In the genomic region with DNA sequence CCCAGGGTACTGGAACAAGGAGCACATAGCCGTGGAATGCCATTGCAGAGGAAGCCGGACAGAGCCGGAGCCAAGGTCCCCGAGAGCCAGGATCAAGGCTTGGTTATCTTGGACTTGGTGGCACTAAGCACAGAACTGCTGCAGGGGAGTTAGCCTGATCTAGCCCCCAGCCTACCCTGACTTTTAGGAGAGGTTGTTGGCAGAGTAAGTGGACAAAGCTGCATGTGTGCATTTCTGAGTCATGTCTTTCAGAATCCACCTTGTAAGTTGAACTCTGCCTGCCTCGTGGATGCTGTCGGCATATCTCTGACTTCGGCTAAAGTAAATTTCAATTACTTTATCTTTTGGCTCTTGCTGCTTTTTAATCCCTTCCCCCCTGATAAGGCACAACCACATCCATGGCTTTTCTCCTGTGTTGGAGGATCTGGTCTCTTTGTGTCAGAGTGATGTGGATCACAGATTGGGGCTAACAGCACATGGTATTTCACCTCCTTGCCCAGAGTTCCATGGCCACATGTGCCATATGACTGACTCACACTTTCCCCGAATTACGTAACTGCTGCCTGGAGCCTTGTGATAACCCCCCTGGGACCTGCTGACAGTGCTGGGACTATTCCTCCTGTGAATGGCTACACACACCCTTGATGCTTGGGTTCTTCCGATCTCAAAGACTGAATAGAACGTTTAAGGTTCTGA, we compare ENCODE assay signal across 16 cellular contexts.
DNase-seq lines count a peak whose midpoint lies in the region; ATAC-seq, FAIRE-seq and TF ChIP-seq lines count a peak whose summit lies in the region.
"Had no signal": no experiment of that assay in that cellular context is flagged by ENCODE, and none has a peak within 500 bp of the region (broad histone marks: within the 10 kb centered on the region; RNA-seq: fewer than 3 reads in every experiment).

No MANE protein-coding gene starts in this region.

- DNase-seq in BE2C (peak; percentile 91), KBM-7 (peak; percentile 4), bronchial epithelial cell (ENCODE audit: low read depth) (peak; percentile 27), right lobe of liver (peak in 1 of 3 donors; percentile 41), mucosa of gallbladder (ENCODE audit: low spot score) (no peak), DMS153 treated with DMSO at 0.1 percent for 48 hours (lab: John Stamatoyannopoulos, UW; ENCODE audit: unreplicated experiment) (no peak)
- DNase-seq: activated CD8-positive, alpha-beta memory T cell treated with anti-CD3 and anti-CD28 coated beads, Interleukin-2, amount 50 U/mL, for 4 hours; amniotic stem cell; CD4-positive, alpha-beta T cell; left colon; NCI-H187; stimulated activated CD4-positive, alpha-beta T cell treated with anti-CD3 and anti-CD28 coated beads, Interleukin-4, amount 100 ng/mL, for 4 hours had no signal

- 33% methylated on average over 9 of the region's 11 CpGs for WGBS in right lobe of liver (ENCODE audit: insufficient coverage, low coverage, low lambda C conversion rate, missing lambda C conversion rate)

- H3K36me3 ChIP-seq in BE2C (no peaks in the 10 kb centered on the region), bronchial epithelial cell (ENCODE audit: control insufficient read depth, insufficient read depth, low read length) (no peaks in the 10 kb centered on the region), right lobe of liver (no peaks in the 10 kb centered on the region)

- peaks cover 21% of the 10 kb centered on the region for H3K4me1 ChIP-seq in BE2C
- H3K4me1 ChIP-seq in right lobe of liver: peaks cover 0 to 41% (median 19%) of the 10 kb centered on the region in 4 donors

- H3K27me3 ChIP-seq in BE2C (peaks cover 26% of the 10 kb centered on the region), bronchial epithelial cell (ENCODE audit: control insufficient read depth, insufficient read depth, low read length) (no peaks in the 10 kb centered on the region), right lobe of liver (no peaks in the 10 kb centered on the region)

- in situ Hi-C loops in KBM-7 (cut with MboI; ENCODE audit: low pct_unique_long_range_greater_than_20kb, low sequenced_read_pairs): no loop called here

- H3K4me3 ChIP-seq in BE2C (ENCODE audit: low read depth, low read length) (peak overlapping the region; percentile 27; the same call in 1 of the 2 replicates), bronchial epithelial cell (ENCODE audit: low read depth, low read length) (no peak overlapping the region), right lobe of liver (no peak overlapping the region)

- ATAC-seq in right lobe of liver: peak; percentile 40 to 75 (median 44)
- ATAC-seq in GM18868 (IDR thresholded peaks at IDR 0.05; ENCODE audit: unreplicated experiment): no peak
- ATAC-seq in HG02759 (IDR thresholded peaks at IDR 0.05; ENCODE audit: unreplicated experiment): no peak
- ATAC-seq: esophagus mucosa had no signal

- TF ChIP-seq CTCF in BE2C (IDR thresholded peaks at IDR 0.05; ENCODE audit: low read depth, low read length) (no peak), bronchial epithelial cell (IDR thresholded peaks at IDR 0.05; ENCODE audit: insufficient read depth, low read length, severe bottlenecking) (no peak), right lobe of liver (IDR thresholded peaks at IDR 0.05) (no peak)

- peak; percentile 86 for FAIRE-seq in bronchial epithelial cell (lab: Jason Lieb, UNC)
- FAIRE-seq: TTC549 had no signal

- no peak for TF ChIP-seq POLR2A in right lobe of liver (IDR thresholded peaks at IDR 0.05)

- intact Hi-C loops in right lobe of liver (cut with DNase I): no loop called here

- no peaks in the 10 kb centered on the region; the same call in 1 of the 2 replicates for H3K9me3 ChIP-seq in BE2C
- H3K9me3 ChIP-seq in right lobe of liver: no peaks in the 10 kb centered on the region

- H3K27ac ChIP-seq in right lobe of liver: no peak overlapping the region

Comparison
In these comparisons a context has a peak if more than half of its experiments do, and no peak if none do; other contexts are left out.
1. DNase-seq: peak in BE2C (single experiment), KBM-7 (single experiment) and bronchial epithelial cell (single experiment); none in mucosa of gallbladder (single experiment) and DMS153 treated with DMSO at 0.1 percent for 48 hours (single experiment).
2. ATAC-seq: peak in right lobe of liver (4 of 4); none in GM18868 (single experiment) and HG02759 (single experiment).